In genomic region chr10:83542774-83543291, GRCh38 we compare ENCODE assay signal across 12 cellular contexts.
DNase-seq lines count a peak whose midpoint lies in the region; ATAC-seq and TF ChIP-seq lines count a peak whose summit lies in the region.
"Had no signal": no experiment of that assay in that cellular context is flagged by ENCODE, and none has a peak within 500 bp of the region (broad histone marks: within the 10 kb centered on the region; RNA-seq: fewer than 3 reads in every experiment).

No MANE protein-coding gene starts in this region.

- H3K36me3 Mint-ChIP-seq in nephron (ENCODE audit: low read depth), result no peaks in the 10 kb centered on the region
- H3K36me3 Mint-ChIP-seq: IgD-negative memory B cell had no signal

- DNase-seq in NCI-H526 (lab: John Stamatoyannopoulos, UW) (peak; percentile 82 to 85), OCI-M2 (lab: John Stamatoyannopoulos, UW; ENCODE audit: unreplicated experiment) (no peak), NCI-H1436 (lab: John Stamatoyannopoulos, UW) (no peak), NCI-H2227 (lab: John Stamatoyannopoulos, UW; ENCODE audit: unreplicated experiment) (no peak)
- no peak for DNase-seq in stimulated activated CD4-positive, alpha-beta T cell treated with anti-CD3 and anti-CD28 coated beads, Interleukin-15, amount 100 ng/mL, for 24 hours
- DNase-seq: ovary, stomach had no signal

- no peaks in the 10 kb centered on the region for H3K27me3 Mint-ChIP-seq in nephron (ENCODE audit: low read depth)
- H3K27me3 Mint-ChIP-seq: IgD-negative memory B cell had no signal

- TF ChIP-seq CTCF in nephron (IDR thresholded peaks at IDR 0.05; ENCODE audit: unreplicated experiment in 3 of 3), result no peak

- no peak overlapping the region for H3K4me3 Mint-ChIP-seq in nephron
- H3K4me3 Mint-ChIP-seq: activated T-helper 1 cell treated with anti-CD3 and anti-CD28 coated beads, Interleukin-12 subunit alpha, Interleukin-12 subunit beta, Interleukin-2, Interleukin-4 antibody, amounts not matched to agents 30 ng/mL and 10 ng/mL and 1 ng/mL, durations not matched to agents 14 hours and 24 hours and 36 hours; IgD-negative memory B cell had no signal

- peaks cover 67% of the 10 kb centered on the region for H3K4me1 Mint-ChIP-seq in nephron
- H3K4me1 Mint-ChIP-seq: IgD-negative memory B cell had no signal

- H3K9me3 Mint-ChIP-seq in nephron, result no peaks in the 10 kb centered on the region
- H3K9me3 Mint-ChIP-seq: activated T-helper 1 cell treated with anti-CD3 and anti-CD28 coated beads, Interleukin-12 subunit alpha, Interleukin-12 subunit beta, Interleukin-2, Interleukin-4 antibody, amounts not matched to agents 30 ng/mL and 10 ng/mL and 1 ng/mL, durations not matched to agents 14 hours and 24 hours and 36 hours had no signal

- ATAC-seq in GM18868 (IDR thresholded peaks at IDR 0.05; ENCODE audit: unreplicated experiment) (peak; percentile 39), HG02642 (IDR thresholded peaks at IDR 0.05; ENCODE audit: poor library complexity, unreplicated experiment) (peak; percentile 47)

- peak overlapping the region; percentile 76 to 95 (median 79) for H3K27ac Mint-ChIP-seq in nephron
- H3K27ac Mint-ChIP-seq: activated T-helper 1 cell treated with anti-CD3 and anti-CD28 coated beads, Interleukin-12 subunit alpha, Interleukin-12 subunit beta, Interleukin-2, Interleukin-4 antibody, amounts not matched to agents 30 ng/mL and 10 ng/mL and 1 ng/mL, durations not matched to agents 14 hours and 24 hours and 36 hours; IgD-negative memory B cell had no signal

Comparison
In these comparisons a context has a peak if more than half of its experiments do, and no peak if none do; other contexts are left out.
1. DNase-seq: peak in NCI-H526 (2 of 2); none in OCI-M2 (single experiment), NCI-H1436 (single experiment), stimulated activated CD4-positive, alpha-beta T cell treated with anti-CD3 and anti-CD28 coated beads, Interleukin-15, amount 100 ng/mL, for 24 hours (single experiment) and NCI-H2227 (single experiment).